In the genomic region with DNA sequence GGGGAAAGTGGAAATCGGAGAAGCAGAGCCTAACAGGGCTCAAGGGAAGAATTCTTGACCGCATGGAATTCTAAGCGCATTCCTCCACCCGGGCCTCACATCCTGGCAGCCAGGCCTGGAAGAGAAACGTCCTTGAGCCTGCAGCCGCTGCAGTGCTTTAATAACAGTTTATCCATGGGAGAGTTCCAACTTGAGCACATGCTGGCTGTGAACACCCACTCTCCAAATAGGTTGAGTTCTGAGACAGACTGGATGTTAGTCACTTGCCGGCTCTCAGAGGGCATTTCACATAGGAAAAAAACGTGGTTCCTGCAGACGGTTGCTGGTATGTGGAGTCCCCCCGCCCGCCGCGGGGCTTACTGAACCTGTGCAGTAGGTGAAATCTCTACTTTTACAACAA, we compare ENCODE assay signal across 8 cellular contexts.
A peak's percentile ranks its signal among the peaks of the same experiment; 100 is the strongest.
DNase-seq lines count a peak whose midpoint lies in the region; ATAC-seq and TF ChIP-seq lines count a peak whose summit lies in the region.

No MANE protein-coding gene starts in this region.

- intact Hi-C loops in PC-9 (cut with micrococcal nuclease; ENCODE audit: unreplicated experiment) = loop anchor here (1.0 to 5.0 kb wide), 7 partner anchors 22 to 621 kb away; partner anchors contain the start of genes HYCC1 and NUP42

- POLR2A ChIA-PET in PC-9 (lab: Charles Lee; ENCODE audit: unreplicated experiment) = interaction anchor here (0.5 to 2.2 kb wide), 9 partner anchors 12 to 288 kb away, joined by 3 to 24 read pairs (median 7); partner anchors contain the start of gene IL6

- peak overlapping the region; percentile 84 for H3K27ac ChIP-seq in PC-9

- H3K36me3 ChIP-seq in PC-9 (ENCODE audit: low read depth) = no peaks in the 10 kb centered on the region

- DNase-seq in Caki2 (ENCODE audit: low read depth) (peak; percentile 82), PC-9 (peak; percentile 88 to 97), fibroblast of villous mesenchyme (ENCODE audit: low read depth) (peak; percentile 98), omental fat pad (ENCODE audit: low spot score) (no peak), GM13977 (ENCODE audit: low spot score) (no peak), NCI-H1092 treated with DMSO at 0.1 percent for 48 hours (lab: John Stamatoyannopoulos, UW) (no peak), midbrain (lab: John Stamatoyannopoulos, UW) (no peak)

- ATAC-seq in omental fat pad (ENCODE audit: low FRiP score) = peak; percentile 79
- no peak for ATAC-seq in HG02623 (IDR thresholded peaks at IDR 0.05; ENCODE audit: unreplicated experiment)

- no peaks in the 10 kb centered on the region for H4K20me1 ChIP-seq in PC-9 (ENCODE audit: insufficient read depth)

- CTCF ChIA-PET in PC-9 (lab: Charles Lee) = interaction anchor here (0.5 to 5.2 kb wide), 16 partner anchors 11 to 494 kb away, joined by 3 to 113 read pairs (median 8); partner anchors contain the start of gene IL6

- peak overlapping the region; percentile 84 for H3K4me2 ChIP-seq in PC-9

- H3F3A ChIP-seq in PC-9 (ENCODE audit: insufficient read depth, low read depth) = peaks cover 56% of the 10 kb centered on the region

- H3K79me2 ChIP-seq in PC-9 (ENCODE audit: low read depth) = no peaks in the 10 kb centered on the region

- H3K4me1 ChIP-seq in PC-9 (replicated peaks; ENCODE audit: insufficient read depth) = peaks cover 64% of the 10 kb centered on the region

- no peaks in the 10 kb centered on the region for H3K9me2 ChIP-seq in PC-9 (ENCODE audit: insufficient read depth)

- H3K27me3 ChIP-seq in PC-9 (ENCODE audit: insufficient read depth, low read depth) = no peaks in the 10 kb centered on the region

- TF ChIP-seq CTCF in PC-9 (conservative IDR thresholded peaks at IDR 0.05) = no peak; the same call in 1 of the 2 replicates
- no peak for TF ChIP-seq CTCF in fibroblast of villous mesenchyme (IDR thresholded peaks at IDR 0.05; ENCODE audit: insufficient read depth, low read depth, low read length)
- TF ChIP-seq CTCF in omental fat pad (IDR thresholded peaks at IDR 0.05) = no peak
- TF ChIP-seq CTCF in GM13977 (IDR thresholded peaks at IDR 0.05; ENCODE audit: extremely low read depth, insufficient read depth, missing control alignments) = no peak

- H3K9me3 ChIP-seq in PC-9 (ENCODE audit: insufficient read depth, low read depth) = no peaks in the 10 kb centered on the region

- H3K4me3 ChIP-seq in PC-9 = peak overlapping the region; percentile 36; the same call in 1 of the 2 replicates
- no peak overlapping the region for H3K4me3 ChIP-seq in fibroblast of villous mesenchyme (ENCODE audit: low read depth, low read length)

- in situ Hi-C loops in Caki2 (cut with HindIII; ENCODE audit: low pct_unique_long_range_greater_than_20kb, low sequenced_read_pairs) = loop anchor here (25.0 kb wide), 1 partner anchor 501 kb away; no protein-coding TSS in a partner anchor
- in situ Hi-C loops in GM13977 (cut with MboI; ENCODE audit: low pct_unique_long_range_greater_than_20kb, low sequenced_read_pairs, unreplicated experiment) = no loop called here

- H2AFZ ChIP-seq in PC-9 = no peak overlapping the region

- no TSS peak for BruUV-seq in PC-9 (replicated peaks; lab: Mats Ljungman, UMichigan)

Comparison
In these comparisons a context has a peak if more than half of its experiments do, and no peak if none do; other contexts are left out.
1. DNase-seq: peak in Caki2 (single experiment), PC-9 (2 of 2) and fibroblast of villous mesenchyme (single experiment); none in omental fat pad (single experiment), GM13977 (single experiment), NCI-H1092 treated with DMSO at 0.1 percent for 48 hours (single experiment) and midbrain (single experiment).